Comparison of ENCODE assay signal across 27 cellular contexts in the genomic region with DNA sequence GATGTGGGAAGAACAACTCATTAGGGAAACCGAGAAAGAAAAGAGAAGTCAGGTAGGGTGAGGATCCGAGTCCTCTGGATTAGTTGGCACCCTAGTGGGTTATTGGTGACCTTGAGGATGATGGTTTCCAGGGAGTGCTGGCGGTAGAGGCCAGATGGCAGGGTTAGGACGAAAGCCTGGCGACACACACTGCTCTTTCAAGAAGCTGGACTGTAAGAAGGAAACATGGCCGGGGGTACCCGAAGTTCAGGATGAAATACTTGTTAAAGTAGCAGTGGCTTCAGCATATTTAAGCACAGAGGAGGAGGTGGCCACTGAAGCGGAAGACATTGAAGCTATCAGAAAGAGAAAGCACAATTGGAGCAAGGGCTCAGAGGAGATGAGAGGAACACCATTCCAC.
"Had no signal": no experiment of that assay in that cellular context is flagged by ENCODE, and none has a peak within 500 bp of the region (broad histone marks: within the 10 kb centered on the region; RNA-seq: fewer than 3 reads in every experiment).

No MANE protein-coding gene starts in this region.

- H2AFZ ChIP-seq: parathyroid adenoma had no signal

- H3K79me2 ChIP-seq: parathyroid adenoma had no signal

- H3K9me3 Mint-ChIP-seq: stimulated activated effector memory CD8-positive, alpha-beta T cell treated with anti-CD3 and anti-CD28 coated beads, Interleukin-12 subunit alpha, Interleukin-12 subunit beta, amount 100 ng/mL, for 72 hours; stimulated activated naive CD8-positive, alpha-beta T cell treated with anti-CD3 and anti-CD28 coated beads, Interleukin-15, Interleukin-2, amounts not matched to agents 100 ng/mL and 50 ng/mL, for 24 hours had no signal

- DNase-seq: hypothalamus; immature natural killer cell; left ventricle myocardium inferior; midbrain; mucosa of descending colon; naive thymus-derived CD4-positive, alpha-beta T cell; occipital lobe; psoas muscle; spleen; stimulated activated CD4-positive, alpha-beta T cell treated with anti-CD3 and anti-CD28 coated beads, Interleukin-4, amount 100 ng/mL, for 24 hours; stimulated activated naive CD4-positive, alpha-beta T cell; tibial artery; trophoblast cell; upper lobe of right lung had no signal

- H3K27me3 Mint-ChIP-seq: stimulated activated naive CD8-positive, alpha-beta T cell treated with anti-CD3 and anti-CD28 coated beads, Interleukin-15, Interleukin-2, amounts not matched to agents 100 ng/mL and 50 ng/mL, for 24 hours had no signal

- H3K4me1 Mint-ChIP-seq: immature natural killer cell; naive thymus-derived CD4-positive, alpha-beta T cell; stimulated activated effector memory CD8-positive, alpha-beta T cell treated with anti-CD3 and anti-CD28 coated beads, Interleukin-12 subunit alpha, Interleukin-12 subunit beta, amount 100 ng/mL, for 72 hours had no signal

- H3K27ac Mint-ChIP-seq: immature natural killer cell; naive thymus-derived CD4-positive, alpha-beta T cell; natural killer cell treated with Interleukin-12 subunit alpha and Interleukin-12 subunit beta and Interleukin-15 and Interleukin-18, amount 100 ng/mL, for 72 hours; stimulated activated effector memory CD8-positive, alpha-beta T cell treated with anti-CD3 and anti-CD28 coated beads, Interleukin-12 subunit alpha, Interleukin-12 subunit beta, amount 100 ng/mL, for 72 hours; stimulated activated naive CD8-positive, alpha-beta T cell treated with anti-CD3 and anti-CD28 coated beads, Interleukin-15, Interleukin-2, amounts not matched to agents 100 ng/mL and 50 ng/mL, for 24 hours had no signal

- H3K4me1 ChIP-seq: left ventricle myocardium inferior, parathyroid adenoma, psoas muscle, right atrium auricular region, spleen, suprapubic skin, tibial artery, upper lobe of right lung had no signal

- H3K4me3 ChIP-seq: left ventricle myocardium inferior, lung, mucosa of descending colon, psoas muscle, right atrium auricular region, skin epidermis, spleen, suprapubic skin, thoracic aorta, tibial artery, upper lobe of right lung had no signal

- H3K36me3 ChIP-seq: left ventricle myocardium inferior, neutrophil, right atrium auricular region, spleen, suprapubic skin, thoracic aorta, tibial artery, upper lobe of right lung had no signal

- H3K9me3 ChIP-seq: left ventricle myocardium inferior, mucosa of descending colon, neutrophil, psoas muscle, right atrium auricular region, spleen, suprapubic skin, thoracic aorta, tibial artery, upper lobe of right lung had no signal

- H3K27ac ChIP-seq: left ventricle myocardium inferior, neutrophil, parathyroid adenoma, psoas muscle, right atrium auricular region, skin epidermis, spleen, suprapubic skin, thoracic aorta, tibial artery, upper lobe of right lung had no signal

- H3K4me3 Mint-ChIP-seq: immature natural killer cell; natural killer cell treated with Interleukin-12 subunit alpha and Interleukin-12 subunit beta and Interleukin-15 and Interleukin-18, amount 100 ng/mL, for 72 hours; stimulated activated effector memory CD8-positive, alpha-beta T cell treated with anti-CD3 and anti-CD28 coated beads, Interleukin-12 subunit alpha, Interleukin-12 subunit beta, amount 100 ng/mL, for 72 hours; stimulated activated naive CD8-positive, alpha-beta T cell treated with anti-CD3 and anti-CD28 coated beads, Interleukin-15, Interleukin-2, amounts not matched to agents 100 ng/mL and 50 ng/mL, for 24 hours had no signal

- H3K27me3 ChIP-seq: neutrophil, right atrium auricular region, spleen, suprapubic skin, tibial artery, upper lobe of right lung had no signal

- ATAC-seq: mucosa of descending colon; naive thymus-derived CD4-positive, alpha-beta T cell; natural killer cell treated with Interleukin-12 subunit alpha and Interleukin-12 subunit beta and Interleukin-15 and Interleukin-18, amount 100 ng/mL, for 72 hours; psoas muscle; sciatic nerve; stimulated activated effector memory CD8-positive, alpha-beta T cell treated with anti-CD3 and anti-CD28 coated beads, Interleukin-12 subunit alpha, Interleukin-12 subunit beta, amount 100 ng/mL, for 72 hours; upper lobe of right lung had no signal

- H3K36me3 Mint-ChIP-seq: immature natural killer cell; naive thymus-derived CD4-positive, alpha-beta T cell; natural killer cell treated with Interleukin-12 subunit alpha and Interleukin-12 subunit beta and Interleukin-15 and Interleukin-18, amount 100 ng/mL, for 72 hours; stimulated activated effector memory CD8-positive, alpha-beta T cell treated with anti-CD3 and anti-CD28 coated beads, Interleukin-12 subunit alpha, Interleukin-12 subunit beta, amount 100 ng/mL, for 72 hours had no signal

- H3K9ac ChIP-seq: parathyroid adenoma had no signal

- FAIRE-seq: islet of Langerhans, urothelium cell line had no signal
